15 cellular contexts compared by ENCODE assay signal in genomic region chr14:65299837-65300236, GRCh38.
DNase-seq lines count a peak whose midpoint lies in the region; ATAC-seq and TF ChIP-seq lines count a peak whose summit lies in the region.
"Had no signal": no experiment of that assay in that cellular context is flagged by ENCODE, and none has a peak within 500 bp of the region (broad histone marks: within the 10 kb centered on the region; RNA-seq: fewer than 3 reads in every experiment).

No MANE protein-coding gene starts in this region.

- DNase-seq in cardiac muscle cell (ENCODE audit: low read depth in 1 of 2, low spot score in 1 of 2) (no peak), heart left ventricle (no peak), mesendoderm (peak; percentile 85), NCI-H748 (lab: John Stamatoyannopoulos, UW; ENCODE audit: unreplicated experiment) (no peak), DMS53 (lab: John Stamatoyannopoulos, UW) (no peak)
- DNase-seq: anterior cingulate cortex, cerebellar nuclear complex, hippocampal formation, MG63, NCI-H187, NCI-H446 treated with DMSO at 0.1 percent for 48 hours, SHP77 had no signal

- H2BK5ac ChIP-seq in mesendoderm (ENCODE audit: low read length): no peak overlapping the region

- no peaks in the 10 kb centered on the region for H3K79me1 ChIP-seq in mesendoderm (ENCODE audit: low read length)

- H4K5ac ChIP-seq in mesendoderm (ENCODE audit: low read length): no peak overlapping the region

- WGBS in heart left ventricle, 4 donors: 42 to 73% (median 61%) methylated on average over 3 of the region's 3 CpGs
- no CpG with 5 or more reads among the region's 3 CpGs for WGBS in mesendoderm (ENCODE audit: extremely low coverage, insufficient coverage, low lambda C conversion rate)

- H3K4ac ChIP-seq in mesendoderm (ENCODE audit: low read depth, low read length): no peak overlapping the region

- H3K9me3 ChIP-seq in cardiac muscle cell (ENCODE audit: low read depth) (no peaks in the 10 kb centered on the region), heart left ventricle (no peaks in the 10 kb centered on the region)
- H3K9me3 ChIP-seq: MG63, neutrophil had no signal

- H3K27ac ChIP-seq in cardiac muscle cell (peak overlapping the region; percentile 14), heart left ventricle (no peak overlapping the region), VCaP (peak overlapping the region; percentile 32), mesendoderm (ENCODE audit: low read depth, low read length) (no peak overlapping the region)
- H3K27ac ChIP-seq: neutrophil had no signal

- H2AK5ac ChIP-seq in mesendoderm (ENCODE audit: low read length): no peak overlapping the region

- no peak overlapping the region for H4K8ac ChIP-seq in mesendoderm (ENCODE audit: low read depth, low read length)

- no peak for TF ChIP-seq CTCF in cardiac muscle cell (IDR thresholded peaks at IDR 0.05; ENCODE audit: low read depth, low read length)
- TF ChIP-seq CTCF in heart left ventricle (IDR thresholded peaks at IDR 0.05): no peak
- TF ChIP-seq CTCF in VCaP (conservative IDR thresholded peaks at IDR 0.05): no peak

- no peak for ATAC-seq in heart left ventricle
- no peak for ATAC-seq in activated CD4-positive, CD25-positive, alpha-beta regulatory T cell treated with anti-CD3 and anti-CD28 coated beads, Interleukin-2, amount 50 U/mL, for 24 hours

- H3K27me3 ChIP-seq in cardiac muscle cell (no peaks in the 10 kb centered on the region), heart left ventricle (no peaks in the 10 kb centered on the region), mesendoderm (ENCODE audit: insufficient read depth, low read length, poor library complexity) (no peaks in the 10 kb centered on the region)
- H3K27me3 ChIP-seq: MG63, neutrophil had no signal

- no peak overlapping the region for H3K18ac ChIP-seq in mesendoderm (ENCODE audit: low read length)

- H3K4me1 ChIP-seq in cardiac muscle cell (ENCODE audit: low read depth): peaks cover 16% of the 10 kb centered on the region
- peaks cover 0 to 7% (median 0%) of the 10 kb centered on the region in 12 donors for H3K4me1 ChIP-seq in heart left ventricle
- H3K4me1 ChIP-seq in mesendoderm (ENCODE audit: control insufficient read depth, low read depth, low read length): peaks cover 3% of the 10 kb centered on the region

- H3K9ac ChIP-seq in mesendoderm (ENCODE audit: low read length): no peak overlapping the region

- H2BK15ac ChIP-seq in mesendoderm (replicated peaks; ENCODE audit: low read depth): no peak overlapping the region

- H3K36me3 ChIP-seq in cardiac muscle cell (no peaks in the 10 kb centered on the region), heart left ventricle (no peaks in the 10 kb centered on the region), mesendoderm (ENCODE audit: control insufficient read depth, insufficient read depth, low read length) (no peaks in the 10 kb centered on the region)
- H3K36me3 ChIP-seq: MG63, neutrophil had no signal

- intact Hi-C loops in heart left ventricle (cut with DNase I): no loop called here

- no peak overlapping the region for H3K56ac ChIP-seq in mesendoderm (ENCODE audit: low read length)

- H3K23ac ChIP-seq in mesendoderm (ENCODE audit: low read length): no peak overlapping the region

- H3K4me2 ChIP-seq in mesendoderm (ENCODE audit: low read length): no peak overlapping the region

- no peak overlapping the region for H2BK120ac ChIP-seq in mesendoderm (ENCODE audit: low read depth, low read length)

- no peak for TF ChIP-seq POLR2A in heart left ventricle (IDR thresholded peaks at IDR 0.05)

- no peak overlapping the region for H3K4me3 ChIP-seq in cardiac muscle cell
- no peak overlapping the region for H3K4me3 ChIP-seq in heart left ventricle
- no peak overlapping the region for H3K4me3 ChIP-seq in mesendoderm (ENCODE audit: low read length)
- H3K4me3 ChIP-seq: MG63 had no signal

- H3K79me2 ChIP-seq in mesendoderm (ENCODE audit: control insufficient read depth, insufficient read depth, low read length): no peaks in the 10 kb centered on the region

Comparison
In these comparisons a context has a peak if more than half of its experiments do, and no peak if none do; other contexts are left out.
1. H3K27ac ChIP-seq: peak in cardiac muscle cell (single experiment) and VCaP (single experiment); none in heart left ventricle (0 of 12) and mesendoderm (single experiment).